Comparison of ENCODE assay signal across 17 cellular contexts in the genomic region with DNA sequence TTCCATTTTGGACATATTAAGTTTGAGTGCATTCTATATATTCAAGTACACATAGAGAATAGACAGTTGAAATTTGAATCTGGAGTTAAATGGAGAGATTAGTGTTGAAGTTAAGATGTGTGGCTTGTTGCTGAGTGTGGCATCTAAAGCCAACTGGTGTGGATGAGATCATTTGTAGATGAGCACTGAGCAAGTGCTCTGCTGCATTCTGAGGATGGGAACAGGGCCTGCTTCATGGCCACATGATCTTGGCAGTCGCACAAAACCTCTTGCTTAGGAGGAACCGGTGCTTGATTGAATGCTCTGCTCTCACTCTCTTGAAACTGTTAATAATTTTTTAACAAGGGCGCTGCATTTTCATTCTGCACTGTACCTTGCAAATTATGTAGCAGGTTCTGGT.
"Had no signal": no experiment of that assay in that cellular context is flagged by ENCODE, and none has a peak within 500 bp of the region (broad histone marks: within the 10 kb centered on the region; RNA-seq: fewer than 3 reads in every experiment).

No MANE protein-coding gene starts in this region.

- DNase-seq: activated CD4-positive, alpha-beta memory T cell treated with anti-CD3 and anti-CD28 coated beads for 36 hours; activated CD4-positive, alpha-beta T cell treated with anti-CD3 and anti-CD28 coated beads for 1 hour; activated naive CD8-positive, alpha-beta T cell treated with anti-CD3 and anti-CD28 coated beads, Interleukin-2, amount 10 ng/mL, durations not matched to agents 7 days and 5 days; activated T-cell treated with anti-CD3 and anti-CD28 coated beads, Interleukin-2, amount 50 U/mL, for 4 hours; central memory CD4-positive, alpha-beta T cell; cortex of kidney; foreskin melanocyte; heart right ventricle; islet precursor cell; natural killer cell; stimulated activated CD4-positive, alpha-beta T cell treated with anti-CD3 and anti-CD28 coated beads, Interleukin-2, amount 100 ng/mL, for 48 hours; stimulated activated naive CD8-positive, alpha-beta T cell treated with anti-CD3 and anti-CD28 coated beads, Interleukin-15, amount 100 ng/mL, for 72 hours; SW 1271 had no signal

- H3K9me3 ChIP-seq: ascending aorta, heart right ventricle, prostate gland, SJSA1, thoracic aorta had no signal

- H3K27me3 ChIP-seq: ascending aorta, heart right ventricle, SJSA1 had no signal

- H3K4me3 ChIP-seq: ascending aorta, heart right ventricle, prostate gland, SJSA1, thoracic aorta had no signal

- H3K4me1 ChIP-seq: ascending aorta, prostate gland, SJSA1 had no signal

- H3K27ac ChIP-seq: ascending aorta, heart right ventricle, prostate gland, SJSA1, thoracic aorta had no signal

- ATAC-seq: activated T-cell treated with anti-CD3 and anti-CD28 coated beads, Interleukin-2, amount 50 U/mL, for 4 hours; heart right ventricle; natural killer cell; stimulated activated naive CD8-positive, alpha-beta T cell treated with anti-CD3 and anti-CD28 coated beads, Interleukin-15, amount 100 ng/mL, for 72 hours had no signal

- H3K36me3 ChIP-seq: ascending aorta, heart right ventricle, prostate gland, SJSA1, thoracic aorta had no signal
